24 cellular contexts compared by ENCODE assay signal in genomic region chr1:222161676-222162075, GRCh38.
A peak's percentile ranks its signal among the peaks of the same experiment; 100 is the strongest.
DNase-seq lines count a peak whose midpoint lies in the region; ATAC-seq, FAIRE-seq and TF ChIP-seq lines count a peak whose summit lies in the region.
"Had no signal": no experiment of that assay in that cellular context is flagged by ENCODE, and none has a peak within 500 bp of the region (broad histone marks: within the 10 kb centered on the region; RNA-seq: fewer than 3 reads in every experiment).

No MANE protein-coding gene starts in this region.

- ATAC-seq in SK-N-SH treated with all-trans-retinoic acid at 6 μM for 48 hours = no peak
- ATAC-seq: GM23338 had no signal

- H3K27me3 ChIP-seq in SK-N-SH (ENCODE audit: insufficient read depth) (no peaks in the 10 kb centered on the region), endothelial cell of umbilical vein (ENCODE audit: control insufficient read depth in 2 of 2, insufficient read depth in 2 of 2, low read length in 2 of 2) (no peaks in the 10 kb centered on the region), keratinocyte (ENCODE audit: control insufficient read depth, extremely low read depth, insufficient read depth, low read length) (no peaks in the 10 kb centered on the region), hepatocyte (no peaks in the 10 kb centered on the region)
- H3K27me3 ChIP-seq: BE2C had no signal

- peaks cover 6% of the 10 kb centered on the region for H3K36me3 Mint-ChIP-seq in glutamatergic neuron (ENCODE audit: unreplicated experiment)
- H3K36me3 Mint-ChIP-seq: CD4-positive, CD25-positive, alpha-beta regulatory T cell had no signal

- H3K4me3 ChIP-seq in SK-N-SH (ENCODE audit: low read depth in 2 of 2, low read length in 1 of 2) (no peak overlapping the region), endothelial cell of umbilical vein (replicated peaks in 1 of 3; ENCODE audit: insufficient read depth in 1 of 3, low read depth in 1 of 3, low read length in 3 of 3) (no peak overlapping the region), keratinocyte (ENCODE audit: control insufficient read depth in 2 of 3, extremely low read depth in 1 of 3, insufficient read depth in 2 of 3, low read depth in 1 of 3, low read length in 3 of 3) (no peak overlapping the region), hepatocyte (no peak overlapping the region)
- H3K4me3 ChIP-seq: GM23338 had no signal

- H3K79me2 ChIP-seq in SK-N-SH (ENCODE audit: insufficient read depth) (no peaks in the 10 kb centered on the region), endothelial cell of umbilical vein (ENCODE audit: control insufficient read depth, insufficient read depth, low read length) (no peaks in the 10 kb centered on the region), keratinocyte (ENCODE audit: control insufficient read depth, insufficient read depth, low read length) (no peaks in the 10 kb centered on the region), hepatocyte (no peaks in the 10 kb centered on the region)

- FAIRE-seq in endothelial cell of umbilical vein (lab: Jason Lieb, UNC) (no peak), keratinocyte (lab: Jason Lieb, UNC) (no peak)
- FAIRE-seq: GM19239, RCC 7860 had no signal

- dilution Hi-C loops in endothelial cell of umbilical vein (cut with MboI; ENCODE audit: extremely low pct_ligation_motif_present, low sequenced_read_pairs) = no loop called here
- dilution Hi-C loops in keratinocyte (cut with MboI; ENCODE audit: extremely low pct_ligation_motif_present, low sequenced_read_pairs) = no loop called here

- CTCF ChIA-PET in SK-N-SH (lab: Yijun Ruan, JAX) = interaction anchor here (1.9 to 2.1 kb wide), 2 partner anchors 294 to 684 kb away, joined by 7 to 9 read pairs; no protein-coding TSS in a partner anchor
- CTCF ChIA-PET in endothelial cell of umbilical vein (lab: Charles Lee) = no interaction called here

- H3K4me1 Mint-ChIP-seq in glutamatergic neuron (ENCODE audit: low read depth, unreplicated experiment) = no peaks in the 10 kb centered on the region
- H3K4me1 Mint-ChIP-seq: CD4-positive, CD25-positive, alpha-beta regulatory T cell; GM23338 had no signal

- H3K9me3 Mint-ChIP-seq in glutamatergic neuron (ENCODE audit: unreplicated experiment) = no peaks in the 10 kb centered on the region

- 46% methylated on average over 3 of the region's 3 CpGs for WGBS in SK-N-SH (ENCODE audit: low lambda C conversion rate)
- 74% methylated on average over 3 of the region's 3 CpGs for WGBS in hepatocyte (ENCODE audit: low lambda C conversion rate, missing lambda C conversion rate)

- H3K27me3 Mint-ChIP-seq in glutamatergic neuron (ENCODE audit: unreplicated experiment) = no peaks in the 10 kb centered on the region

- no peak overlapping the region for H2AFZ ChIP-seq in SK-N-SH (ENCODE audit: low read depth)
- H2AFZ ChIP-seq in endothelial cell of umbilical vein (ENCODE audit: low read depth, low read length) = no peak overlapping the region
- peak overlapping the region; percentile 14 for H2AFZ ChIP-seq in keratinocyte (ENCODE audit: control insufficient read depth, low read length)
- no peak overlapping the region for H2AFZ ChIP-seq in hepatocyte
- H2AFZ ChIP-seq: GM23338 had no signal

- POLR2A ChIA-PET in SK-N-SH (lab: Yijun Ruan, JAX) (no interaction called here), endothelial cell of umbilical vein (lab: Charles Lee) (no interaction called here)

- no peak for TF ChIP-seq RAD21 in SK-N-SH (IDR thresholded peaks at IDR 0.05; ENCODE audit: low read length)

- H3K36me3 ChIP-seq in SK-N-SH (replicated peaks in 1 of 2; ENCODE audit: control insufficient read depth in 1 of 2, insufficient read depth in 2 of 2, low read length in 1 of 2) (no peaks in the 10 kb centered on the region), endothelial cell of umbilical vein (ENCODE audit: control insufficient read depth in 2 of 2, extremely low read depth in 1 of 2, insufficient read depth in 2 of 2, low read length in 2 of 2) (no peaks in the 10 kb centered on the region), keratinocyte (ENCODE audit: control insufficient read depth in 2 of 2, extremely low read depth in 1 of 2, insufficient read depth in 2 of 2, low read length in 2 of 2) (no peaks in the 10 kb centered on the region), hepatocyte (replicated peaks; ENCODE audit: insufficient read depth, low read depth) (no peaks in the 10 kb centered on the region)
- H3K36me3 ChIP-seq: BE2C had no signal

- no peak for TF ChIP-seq EP300 in SK-N-SH (IDR thresholded peaks at IDR 0.05; ENCODE audit: borderline replicate concordance in 1 of 2, low read depth in 1 of 2, low read length in 1 of 2)

- no peak overlapping the region for H3K27ac Mint-ChIP-seq in glutamatergic neuron (ENCODE audit: unreplicated experiment)
- H3K27ac Mint-ChIP-seq: CD4-positive, CD25-positive, alpha-beta regulatory T cell; GM23338 had no signal

- H4K20me1 ChIP-seq in SK-N-SH (ENCODE audit: insufficient read depth) = no peaks in the 10 kb centered on the region
- no peaks in the 10 kb centered on the region for H4K20me1 ChIP-seq in endothelial cell of umbilical vein (replicated peaks; ENCODE audit: control insufficient read depth, extremely low read depth, insufficient read depth, low read length)
- H4K20me1 ChIP-seq in keratinocyte (ENCODE audit: control insufficient read depth, extremely low read depth, insufficient read depth, low read length) = no peaks in the 10 kb centered on the region
- no peaks in the 10 kb centered on the region for H4K20me1 ChIP-seq in hepatocyte (ENCODE audit: insufficient read depth, poor library complexity, severe bottlenecking)

- no peak for TF ChIP-seq POLR2A in endothelial cell of umbilical vein (IDR thresholded peaks at IDR 0.05; ENCODE audit: low read depth, low read length)

- DNase-seq in SK-N-SH (no peak), endothelial cell of umbilical vein (ENCODE audit: low read depth, low spot score) (no peak), keratinocyte (ENCODE audit: low read depth, low spot score) (no peak), stromal cell of bone marrow (ENCODE audit: low read depth) (peak; percentile 58), glutamatergic neuron (no peak), NCI-H2107 (lab: John Stamatoyannopoulos, UW) (no peak), hepatocyte (ENCODE audit: low spot score) (no peak)
- DNase-seq: 8988T; BE2C; CD4-positive, CD25-positive, alpha-beta regulatory T cell; COR-L47; GF-D8; HCEC 1CT; Kasumi-1; NCI-H1092 treated with DMSO at 0.1 percent for 48 hours; NCI-H146; NCI-H2029 treated with DMSO at 0.1 percent for 48 hours; NCI-H510A; NCI-H774; Right ventricle myocardium superior had no signal

- BruUV-seq in endothelial cell of umbilical vein (replicated peaks; lab: Mats Ljungman, UMichigan) = no TSS peak

- H3K4me1 ChIP-seq in SK-N-SH (ENCODE audit: control insufficient read depth in 1 of 2, insufficient read depth in 2 of 2, low read depth in 1 of 2, low read length in 1 of 2) (no peaks in the 10 kb centered on the region), endothelial cell of umbilical vein (ENCODE audit: control insufficient read depth, extremely low read depth, insufficient read depth, low read length) (no peaks in the 10 kb centered on the region), keratinocyte (ENCODE audit: control insufficient read depth, extremely low read depth, insufficient read depth, low read length) (peaks cover 2% of the 10 kb centered on the region), hepatocyte (ENCODE audit: insufficient read depth) (no peaks in the 10 kb centered on the region)
- H3K4me1 ChIP-seq: BE2C had no signal

- H3K4me2 ChIP-seq in SK-N-SH (no peak overlapping the region), endothelial cell of umbilical vein (ENCODE audit: insufficient read depth, low read length) (no peak overlapping the region), keratinocyte (ENCODE audit: control insufficient read depth, extremely low read depth, insufficient read depth, low read depth, low read length) (no peak overlapping the region), hepatocyte (no peak overlapping the region)
- H3K4me2 ChIP-seq: GM23338 had no signal

- H3K4me3 Mint-ChIP-seq in glutamatergic neuron (ENCODE audit: unreplicated experiment) = no peak overlapping the region
- H3K4me3 Mint-ChIP-seq: CD4-positive, CD25-positive, alpha-beta regulatory T cell; GM23338 had no signal

- H3K9me1 ChIP-seq in endothelial cell of umbilical vein (replicated peaks; ENCODE audit: control insufficient read depth, extremely low read depth, insufficient read depth, low read length) (no peaks in the 10 kb centered on the region), keratinocyte (ENCODE audit: control insufficient read depth, extremely low read depth, insufficient read depth, low read length) (no peaks in the 10 kb centered on the region)

- H3K9me2 ChIP-seq in SK-N-SH (no peaks in the 10 kb centered on the region), hepatocyte (replicated peaks; ENCODE audit: insufficient read depth) (no peaks in the 10 kb centered on the region)

- no peaks in the 10 kb centered on the region for H3K9me3 ChIP-seq in SK-N-SH
- H3K9me3 ChIP-seq in endothelial cell of umbilical vein (replicated peaks; ENCODE audit: control insufficient read depth, insufficient read depth, low read length) = no peaks in the 10 kb centered on the region
- no peaks in the 10 kb centered on the region for H3K9me3 ChIP-seq in keratinocyte (ENCODE audit: control insufficient read depth, low read depth, low read length)
- no peaks in the 10 kb centered on the region for H3K9me3 ChIP-seq in hepatocyte (ENCODE audit: low read depth)

- intact Hi-C loops in endothelial cell of umbilical vein (cut with micrococcal nuclease) = no loop called here

- TF ChIP-seq CTCF in SK-N-SH (IDR thresholded peaks at IDR 0.05) (no peak), endothelial cell of umbilical vein (IDR thresholded peaks at IDR 0.05; ENCODE audit: extremely low read depth in 1 of 2, insufficient read depth in 1 of 2, low read depth in 1 of 2, low read length in 2 of 2) (no peak), keratinocyte (optimal IDR thresholded peaks at IDR 0.05 in 1 of 3, IDR thresholded peaks at IDR 0.05 in 1 of 3, conservative IDR thresholded peaks at IDR 0.05 in 1 of 3; ENCODE audit: extremely low read depth in 1 of 3, insufficient read depth in 2 of 3, low read length in 3 of 3) (no peak), glutamatergic neuron (IDR thresholded peaks at IDR 0.05; ENCODE audit: partially characterized antibody, unreplicated experiment) (no peak), hepatocyte (IDR thresholded peaks at IDR 0.05; ENCODE audit: poor library complexity) (no peak)

- no peak overlapping the region for H3K9ac ChIP-seq in SK-N-SH
- no peak overlapping the region for H3K9ac ChIP-seq in endothelial cell of umbilical vein (replicated peaks; ENCODE audit: extremely low read depth, insufficient read depth, low read length)
- no peak overlapping the region for H3K9ac ChIP-seq in keratinocyte (ENCODE audit: control insufficient read depth, extremely low read depth, insufficient read depth, low read length)

- H3F3A ChIP-seq in SK-N-SH (replicated peaks; ENCODE audit: insufficient read depth) = peaks cover under 1% of the 10 kb centered on the region

- no peak overlapping the region for H3K27ac ChIP-seq in SK-N-SH (ENCODE audit: low read depth in 2 of 2, low read length in 1 of 2)
- no peak overlapping the region for H3K27ac ChIP-seq in endothelial cell of umbilical vein (ENCODE audit: insufficient read depth, low read depth, low read length)
- no peak overlapping the region for H3K27ac ChIP-seq in keratinocyte (ENCODE audit: control insufficient read depth, insufficient read depth, low read length)
- H3K27ac ChIP-seq in hepatocyte = no peak overlapping the region
